12 cellular contexts compared by ENCODE assay signal in genomic region chr9:126459965-126460843, GRCh38.
"Had no signal": no experiment of that assay in that cellular context is flagged by ENCODE, and none has a peak within 500 bp of the region (broad histone marks: within the 10 kb centered on the region; RNA-seq: fewer than 3 reads in every experiment).

No MANE protein-coding gene starts in this region.

- H3K36me3 ChIP-seq: heart left ventricle, neural progenitor cell, ovary had no signal

- H3K9me3 ChIP-seq: esophagus squamous epithelium, heart left ventricle, ovary, tibial nerve had no signal

- H3K4me3 Mint-ChIP-seq: neural progenitor cell; T-helper 2 cell treated with Interferon-gamma antibody and Interleukin-4, amounts not matched to agents 5 μg/mL and 100 μg/mL, for 36 hours had no signal

- H3K27ac ChIP-seq: esophagus squamous epithelium, heart left ventricle, neural progenitor cell, ovary had no signal

- H3K4me2 ChIP-seq: neural progenitor cell had no signal

- H3K4me3 ChIP-seq: esophagus squamous epithelium, heart left ventricle, neural progenitor cell, ovary, tibial nerve had no signal

- H3K27ac Mint-ChIP-seq: neural progenitor cell; T-helper 2 cell treated with Interferon-gamma antibody and Interleukin-4, amounts not matched to agents 5 μg/mL and 100 μg/mL, for 36 hours had no signal

- ATAC-seq: heart left ventricle, left colon, sciatic nerve had no signal

- H3K27me3 ChIP-seq: esophagus squamous epithelium, heart left ventricle, neural progenitor cell, ovary, tibial nerve had no signal

- H3K9me3 Mint-ChIP-seq: neural progenitor cell; T-helper 2 cell treated with Interferon-gamma antibody and Interleukin-4, amounts not matched to agents 5 μg/mL and 100 μg/mL, for 36 hours had no signal

- H3K9ac ChIP-seq: neural progenitor cell had no signal

- H2AFZ ChIP-seq: neural progenitor cell had no signal

- DNase-seq: activated CD4-positive, alpha-beta T cell treated with anti-CD3 and anti-CD28 coated beads, Interleukin-2, amount 50 U/mL, for 1 hour; activated CD4-positive, CD25-positive, alpha-beta regulatory T cell; esophagus squamous epithelium; foreskin melanocyte; left colon; stimulated activated CD4-positive, alpha-beta T cell treated with anti-CD3 and anti-CD28 coated beads, Interleukin-1b, Interleukin-23, amount 100 ng/mL, for 48 hours had no signal
